In the genomic region with DNA sequence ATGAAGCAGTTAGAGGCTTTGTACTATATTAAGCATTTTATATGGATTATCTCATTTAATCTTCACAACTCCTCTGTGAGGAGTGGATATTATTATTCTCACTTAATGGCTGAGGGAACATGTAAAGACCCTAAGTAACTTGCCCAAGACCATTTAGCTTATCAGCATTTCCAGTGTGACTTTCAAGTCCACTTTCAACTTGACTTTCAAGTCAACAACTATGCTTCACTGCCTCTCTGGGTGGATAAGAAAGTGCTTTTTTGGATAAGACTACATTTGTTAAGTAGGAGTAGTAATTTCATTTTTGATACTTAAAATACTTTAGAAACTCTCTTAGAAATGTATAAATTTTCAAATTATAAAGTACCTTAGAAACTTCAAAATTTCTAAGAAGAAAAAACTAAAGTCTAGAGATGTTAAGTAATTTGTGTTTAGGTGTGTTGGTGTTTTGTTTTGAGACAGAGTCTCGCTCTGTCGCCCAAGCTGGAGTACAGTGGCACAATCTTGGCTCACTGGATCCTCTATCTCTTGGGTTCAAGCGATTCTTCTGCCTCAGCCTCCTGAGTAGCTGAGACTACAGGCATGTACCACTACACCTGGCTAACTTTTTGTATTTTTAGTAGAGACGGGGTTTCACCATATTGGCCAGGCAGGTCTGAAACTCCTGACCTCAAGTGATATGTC, we compare ENCODE assay signal across 18 cellular contexts.
A peak's percentile ranks its signal among the peaks of the same experiment; 100 is the strongest.
DNase-seq lines count a peak whose midpoint lies in the region; ATAC-seq and TF ChIP-seq lines count a peak whose summit lies in the region.
"Had no signal": no experiment of that assay in that cellular context is flagged by ENCODE, and none has a peak within 500 bp of the region (broad histone marks: within the 10 kb centered on the region; RNA-seq: fewer than 3 reads in every experiment).

No MANE protein-coding gene starts in this region.

- no peak overlapping the region for H3K4me3 Mint-ChIP-seq in activated CD4-positive, alpha-beta memory T cell treated with anti-CD3 and anti-CD28 coated beads, Interleukin-2, amount 10 ng/mL, durations not matched to agents 7 days and 5 days
- H3K4me3 Mint-ChIP-seq: CD8-positive, alpha-beta T cell; H9 had no signal

- peak; percentile 65 for DNase-seq in GM12865 (ENCODE audit: low read depth)
- DNase-seq in erythroblast (lab: John Stamatoyannopoulos, UW), result peak; percentile 8 to 31
- DNase-seq in DMS79 (lab: John Stamatoyannopoulos, UW), result no peak
- DNase-seq in activated CD4-positive, alpha-beta memory T cell treated with anti-CD3 and anti-CD28 coated beads, Interleukin-2, amount 10 ng/mL, durations not matched to agents 7 days and 5 days, result no peak
- DNase-seq: CD8-positive, alpha-beta T cell; DMS53; H9; NCI-H1105; NCI-H510A; NCI-H748 treated with DMSO at 0.1 percent for 48 hours; NK-92 treated with Interleukin-12 subunit alpha and Interleukin-12 subunit beta, amount 100 ng/mL, for 24 hours; RPMI8226; SIG-M5; T1000 had no signal

- CTCF ChIA-PET in activated CD4-positive, alpha-beta memory T cell treated with anti-CD3 and anti-CD28 coated beads, Interleukin-2, amount 10 ng/mL, durations not matched to agents 7 days and 5 days (lab: Charles Lee), result interaction anchor here (1.4 kb wide), 1 partner anchor 15 kb away, joined by 3 read pairs; no protein-coding TSS in a partner anchor

- H3K4me3 ChIP-seq in GM12865 (ENCODE audit: low read depth, low read length), result no peak overlapping the region
- H3K4me3 ChIP-seq: BLaER1 treated with 17β-estradiol and CSF1 and Interleukin-3, amounts not matched to agents 10 nM and 100 nM had no signal

- no peak overlapping the region for H3K27ac Mint-ChIP-seq in activated CD4-positive, alpha-beta memory T cell treated with anti-CD3 and anti-CD28 coated beads, Interleukin-2, amount 10 ng/mL, durations not matched to agents 7 days and 5 days
- H3K27ac Mint-ChIP-seq: CD8-positive, alpha-beta T cell; H9 had no signal

- H3K36me3 Mint-ChIP-seq in activated CD4-positive, alpha-beta memory T cell treated with anti-CD3 and anti-CD28 coated beads, Interleukin-2, amount 10 ng/mL, durations not matched to agents 7 days and 5 days (ENCODE audit: low read depth), result peaks cover 9% of the 10 kb centered on the region

- POLR2A ChIA-PET in activated CD4-positive, alpha-beta memory T cell treated with anti-CD3 and anti-CD28 coated beads, Interleukin-2, amount 10 ng/mL, durations not matched to agents 7 days and 5 days (lab: Charles Lee), result no interaction called here

- ATAC-seq in GM18868 (IDR thresholded peaks at IDR 0.05; ENCODE audit: unreplicated experiment), result peak; percentile 78
- ATAC-seq in HG02623 (IDR thresholded peaks at IDR 0.05; ENCODE audit: unreplicated experiment), result peak; percentile 48
- ATAC-seq in GM21528 (IDR thresholded peaks at IDR 0.05; ENCODE audit: low FRiP score, unreplicated experiment), result no peak
- ATAC-seq: CD8-positive, alpha-beta T cell had no signal

- TF ChIP-seq POLR2A in erythroblast (IDR thresholded peaks at IDR 0.05; ENCODE audit: low read length), result no peak

- TF ChIP-seq CTCF in GM12865 (IDR thresholded peaks at IDR 0.05; ENCODE audit: insufficient read depth, low read depth, low read length, missing control alignments), result no peak

- no peaks in the 10 kb centered on the region for H3K4me1 Mint-ChIP-seq in activated CD4-positive, alpha-beta memory T cell treated with anti-CD3 and anti-CD28 coated beads, Interleukin-2, amount 10 ng/mL, durations not matched to agents 7 days and 5 days
- H3K4me1 Mint-ChIP-seq: H9 had no signal

- H3K9me3 Mint-ChIP-seq in activated CD4-positive, alpha-beta memory T cell treated with anti-CD3 and anti-CD28 coated beads, Interleukin-2, amount 10 ng/mL, durations not matched to agents 7 days and 5 days, result no peaks in the 10 kb centered on the region
- H3K9me3 Mint-ChIP-seq: CD8-positive, alpha-beta T cell; H9 had no signal

- no peaks in the 10 kb centered on the region for H3K27me3 Mint-ChIP-seq in activated CD4-positive, alpha-beta memory T cell treated with anti-CD3 and anti-CD28 coated beads, Interleukin-2, amount 10 ng/mL, durations not matched to agents 7 days and 5 days

Comparison
In these comparisons a context has a peak if more than half of its experiments do, and no peak if none do; other contexts are left out.
1. DNase-seq: peak in GM12865 (single experiment) and erythroblast (2 of 2); none in DMS79 (single experiment) and activated CD4-positive, alpha-beta memory T cell treated with anti-CD3 and anti-CD28 coated beads, Interleukin-2, amount 10 ng/mL, durations not matched to agents 7 days and 5 days (single experiment).